9 cellular contexts compared by ENCODE assay signal in genomic region chr17:44794699-44795413, GRCh38. TPM values are rescaled to one million over a fixed set of nuclear protein-coding genes. Genes with fewer than 3 reads are reported as not detected.
A peak's percentile ranks its signal among the peaks of the same experiment; 100 is the strongest.
DNase-seq lines count a peak whose midpoint lies in the region; ATAC-seq and TF ChIP-seq lines count a peak whose summit lies in the region.
"Had no signal": no experiment of that assay in that cellular context is flagged by ENCODE, and none has a peak within 500 bp of the region (broad histone marks: within the 10 kb centered on the region; RNA-seq: fewer than 3 reads in every experiment).

No MANE protein-coding gene starts in this region.

- H3K4me1 Mint-ChIP-seq in chondrocyte (ENCODE audit: low read depth): peaks cover 49% of the 10 kb centered on the region

- H3K27ac Mint-ChIP-seq in chondrocyte (ENCODE audit: unreplicated experiment): peak overlapping the region; percentile 98
- H3K27ac Mint-ChIP-seq: activated CD4-positive, alpha-beta T cell treated with anti-CD3 and anti-CD28 coated beads, Interleukin-2, amount 10 ng/mL, durations not matched to agents 7 days and 5 days had no signal

- H3K4me3 Mint-ChIP-seq in chondrocyte (ENCODE audit: unreplicated experiment): peak overlapping the region; percentile 44
- H3K4me3 Mint-ChIP-seq: activated CD4-positive, alpha-beta T cell treated with anti-CD3 and anti-CD28 coated beads, Interleukin-2, amount 10 ng/mL, durations not matched to agents 7 days and 5 days had no signal

- DNase-seq in ACHN: peak; percentile 82
- peak; percentile 97 for DNase-seq in M059J (ENCODE audit: low read depth)
- DNase-seq in chondrocyte (ENCODE audit: low spot score): no peak
- DNase-seq in mesenteric fat pad (ENCODE audit: low spot score): peak; percentile 35
- DNase-seq in BE2C: no peak
- DNase-seq: activated CD4-positive, alpha-beta T cell treated with anti-CD3 and anti-CD28 coated beads, Interleukin-2, amount 10 ng/mL, durations not matched to agents 7 days and 5 days had no signal

- 0 out of 2 replicates have a peak, but pooled peaks cover 4% of the 10 kb centered on the region for H3K36me3 ChIP-seq in BE2C

- H3K4me1 ChIP-seq in BE2C: no peaks in the 10 kb centered on the region

- H3K27me3 Mint-ChIP-seq in chondrocyte (ENCODE audit: low read depth): no peaks in the 10 kb centered on the region

- ATAC-seq in GM21367 (IDR thresholded peaks at IDR 0.05; ENCODE audit: unreplicated experiment): no peak
- ATAC-seq in GM21737 (IDR thresholded peaks at IDR 0.05; ENCODE audit: unreplicated experiment): no peak
- ATAC-seq in GM18520 (IDR thresholded peaks at IDR 0.05; ENCODE audit: unreplicated experiment): no peak

- in situ Hi-C loops in ACHN (cut with HindIII; ENCODE audit: low pct_ligation_motif_present, low pct_unique_long_range_greater_than_20kb, low sequenced_read_pairs): no loop called here

- no peaks in the 10 kb centered on the region for H3K27me3 ChIP-seq in BE2C

- TF ChIP-seq CTCF in chondrocyte (IDR thresholded peaks at IDR 0.05): peak; percentile 6
- no peak for TF ChIP-seq CTCF in BE2C (IDR thresholded peaks at IDR 0.05; ENCODE audit: low read depth, low read length)

- no peaks in the 10 kb centered on the region for H3K9me3 ChIP-seq in BE2C

- no peak overlapping the region for H3K4me3 ChIP-seq in BE2C (ENCODE audit: low read depth, low read length)

- no peaks in the 10 kb centered on the region for H3K9me3 Mint-ChIP-seq in chondrocyte (ENCODE audit: low read depth)
- H3K9me3 Mint-ChIP-seq: activated CD4-positive, alpha-beta T cell treated with anti-CD3 and anti-CD28 coated beads, Interleukin-2, amount 10 ng/mL, durations not matched to agents 7 days and 5 days had no signal

- H3K36me3 Mint-ChIP-seq in chondrocyte (ENCODE audit: low read depth): peaks cover 2% of the 10 kb centered on the region

RNA-seq across cellular contexts. Expression of gene GJC1, which starts 35.2 kb away (rescaled TPM):
- total RNA-seq in M059J (2014; rRNA removed; shearing (Covaris generic)): 7.6 and 19.5 TPM in 2 replicates
- total RNA-seq in chondrocyte (26.8 to 50.5 TPM (median 46.4 TPM) in 3 replicates), mesenteric fat pad (17.1 TPM)
- 6.2 TPM for polyA plus RNA-seq in BE2C (2012; ENCODE audit: insufficient read depth, insufficient read length, low read depth)

RNA-seq across cellular contexts. Expression of gene ADAM11, which starts 36.1 kb away (rescaled TPM):
- 0.12 TPM in 1 of 2 replicates, not detected in the other for total RNA-seq in M059J (2014; rRNA removed; shearing (Covaris generic))
- total RNA-seq in chondrocyte (0.44 to 0.49 TPM (median 0.47 TPM) in 3 replicates), mesenteric fat pad (0.67 TPM)
- polyA plus RNA-seq in BE2C (2012; ENCODE audit: insufficient read depth, insufficient read length, low read depth): 7.5 TPM

RNA-seq across cellular contexts. Expression of gene HIGD1B, which starts 52.8 kb away (rescaled TPM):
- total RNA-seq in M059J (2014; rRNA removed; shearing (Covaris generic)): not detected in 2 replicates
- 0.82 to 0.97 TPM in 2 of 3 replicates, not detected in the other for total RNA-seq in chondrocyte
- 1.3 TPM for total RNA-seq in mesenteric fat pad
- polyA plus RNA-seq in BE2C (2012; ENCODE audit: insufficient read depth, insufficient read length, low read depth): 1.2 TPM
- total RNA-seq: activated CD4-positive, alpha-beta T cell treated with anti-CD3 and anti-CD28 coated beads, Interleukin-2, amount 10 ng/mL, durations not matched to agents 7 days and 5 days had no signal

Comparison
In these comparisons a context has a peak if more than half of its experiments do, and no peak if none do; other contexts are left out.
1. DNase-seq: peak in ACHN (single experiment), M059J (single experiment) and mesenteric fat pad (single experiment); none in chondrocyte (single experiment) and BE2C (single experiment).